Comparison of ENCODE assay signal across 14 cellular contexts in genomic region chr14:99199854-99200653, GRCh38.
DNase-seq lines count a peak whose midpoint lies in the region; ATAC-seq and TF ChIP-seq lines count a peak whose summit lies in the region.
"Had no signal": no experiment of that assay in that cellular context is flagged by ENCODE, and none has a peak within 500 bp of the region (broad histone marks: within the 10 kb centered on the region; RNA-seq: fewer than 3 reads in every experiment).

No MANE protein-coding gene starts in this region.

- intact Hi-C loops in MCF 10A (cut with micrococcal nuclease), result loop anchor here (10.0 kb wide), 1 partner anchor 1065 kb away; no protein-coding TSS in a partner anchor
- intact Hi-C loops in breast epithelium (cut with DNase I; ENCODE audit: low total_unique reads), result no loop called here

- no peak overlapping the region for H3K4me3 Mint-ChIP-seq in MCF 10A (ENCODE audit: unreplicated experiment)
- no peak overlapping the region for H3K4me3 Mint-ChIP-seq in endodermal cell
- H3K4me3 Mint-ChIP-seq in stimulated activated effector memory CD8-positive, alpha-beta T cell treated with anti-CD3 and anti-CD28 coated beads, Interleukin-12 subunit alpha, Interleukin-12 subunit beta, amount 100 ng/mL, for 72 hours, result no peak overlapping the region

- DNase-seq in MCF 10A (ENCODE audit: unreplicated experiment), result peak; percentile 15
- DNase-seq in breast epithelium (ENCODE audit: low spot score in 2 of 2), result no peak
- DNase-seq in SK-MEL-5 (ENCODE audit: low read depth, low spot score), result peak; percentile 13
- no peak for DNase-seq in endodermal cell
- DNase-seq in stimulated activated effector memory CD8-positive, alpha-beta T cell treated with anti-CD3 and anti-CD28 coated beads, Interleukin-12 subunit alpha, Interleukin-12 subunit beta, amount 100 ng/mL, for 72 hours (ENCODE audit: low spot score in 2 of 2), result no peak
- DNase-seq in stimulated activated CD8-positive, alpha-beta memory T cell treated with anti-CD3 and anti-CD28 coated beads, Interleukin-4, amount 100 ng/mL, for 48 hours, result no peak
- no peak for DNase-seq in GM13977 (ENCODE audit: low spot score)
- DNase-seq: activated CD4-positive, alpha-beta T cell treated with anti-CD3 and anti-CD28 coated beads, Interleukin-2, amount 50 U/mL, for 4 hours; foreskin melanocyte; NCI-H2107; RPMI8226 had no signal

- no peaks in the 10 kb centered on the region for H3K4me1 Mint-ChIP-seq in MCF 10A (ENCODE audit: insufficient read depth, unreplicated experiment)
- H3K4me1 Mint-ChIP-seq in endodermal cell, result no peaks in the 10 kb centered on the region
- peaks cover 93% of the 10 kb centered on the region for H3K4me1 Mint-ChIP-seq in stimulated activated effector memory CD8-positive, alpha-beta T cell treated with anti-CD3 and anti-CD28 coated beads, Interleukin-12 subunit alpha, Interleukin-12 subunit beta, amount 100 ng/mL, for 72 hours

- H3K27me3 ChIP-seq in breast epithelium (no peaks in the 10 kb centered on the region), endodermal cell (ENCODE audit: control insufficient read depth, insufficient read depth, low read length, poor library complexity, severe bottlenecking) (no peaks in the 10 kb centered on the region)

- 88 to 93% methylated on average over 10 to 16 of the region's 16 CpGs for WGBS in endodermal cell (ENCODE audit: insufficient coverage in 1 of 2, insufficient read length in 1 of 2), 2 experiments

- H3K36me3 ChIP-seq in breast epithelium, result no peaks in the 10 kb centered on the region
- H3K36me3 ChIP-seq in endodermal cell (ENCODE audit: control insufficient read depth, insufficient read depth, low read length), result peaks cover 12% of the 10 kb centered on the region
- H3K36me3 ChIP-seq: prostate gland had no signal

- H3K27ac ChIP-seq in breast epithelium (no peak overlapping the region), endodermal cell (ENCODE audit: low read depth, low read length) (no peak overlapping the region)
- H3K27ac ChIP-seq: prostate gland had no signal

- ATAC-seq in stimulated activated effector memory CD8-positive, alpha-beta T cell treated with anti-CD3 and anti-CD28 coated beads, Interleukin-12 subunit alpha, Interleukin-12 subunit beta, amount 100 ng/mL, for 72 hours, result no peak
- ATAC-seq in GM18520 (IDR thresholded peaks at IDR 0.05; ENCODE audit: unreplicated experiment), result no peak

- BruUV-seq in MCF 10A (replicated peaks; lab: Mats Ljungman, UMichigan), result no TSS peak

- H3K27ac Mint-ChIP-seq in MCF 10A (ENCODE audit: low read depth, unreplicated experiment) (no peak overlapping the region), endodermal cell (no peak overlapping the region)
- H3K27ac Mint-ChIP-seq in stimulated activated effector memory CD8-positive, alpha-beta T cell treated with anti-CD3 and anti-CD28 coated beads, Interleukin-12 subunit alpha, Interleukin-12 subunit beta, amount 100 ng/mL, for 72 hours, result peak overlapping the region; percentile 98

- POLR2A ChIA-PET in MCF 10A (lab: Yijun Ruan, JAX), result interaction anchor here (0.6 kb wide), 2 partner anchors 506 to 703 kb away, joined by 3 read pairs; no protein-coding TSS in a partner anchor

- H3K9me3 ChIP-seq in breast epithelium, result no peaks in the 10 kb centered on the region
- H3K9me3 ChIP-seq in endodermal cell (ENCODE audit: control insufficient read depth, low read length), result no peaks in the 10 kb centered on the region
- H3K9me3 ChIP-seq: prostate gland had no signal

- CTCF ChIA-PET in MCF 10A (lab: Yijun Ruan, JAX), result interaction anchor here (0.6 to 0.7 kb wide), 4 partner anchors 12 to 1202 kb away, joined by 3 to 5 read pairs (median 4); no protein-coding TSS in a partner anchor

- in situ Hi-C loops in SK-MEL-5 (cut with HindIII; ENCODE audit: low pct_unique_long_range_greater_than_20kb, low sequenced_read_pairs) (no loop called here), GM13977 (cut with MboI; ENCODE audit: low pct_unique_long_range_greater_than_20kb, low sequenced_read_pairs, unreplicated experiment) (no loop called here)

- TF ChIP-seq POLR2A in breast epithelium (IDR thresholded peaks at IDR 0.05), result no peak

- TF ChIP-seq CTCF in MCF 10A (IDR thresholded peaks at IDR 0.05; ENCODE audit: unreplicated experiment), result peak; percentile 15
- no peak for TF ChIP-seq CTCF in breast epithelium (IDR thresholded peaks at IDR 0.05)
- peak; percentile 24 for TF ChIP-seq CTCF in endodermal cell (conservative IDR thresholded peaks at IDR 0.05)
- TF ChIP-seq CTCF in GM13977 (IDR thresholded peaks at IDR 0.05; ENCODE audit: extremely low read depth, insufficient read depth, missing control alignments), result no peak

- H3K36me3 Mint-ChIP-seq in MCF 10A (ENCODE audit: insufficient read depth, unreplicated experiment) (no peaks in the 10 kb centered on the region), endodermal cell (ENCODE audit: low read depth) (no peaks in the 10 kb centered on the region)
- peaks cover 81% of the 10 kb centered on the region for H3K36me3 Mint-ChIP-seq in stimulated activated effector memory CD8-positive, alpha-beta T cell treated with anti-CD3 and anti-CD28 coated beads, Interleukin-12 subunit alpha, Interleukin-12 subunit beta, amount 100 ng/mL, for 72 hours

- H3K9me3 Mint-ChIP-seq in MCF 10A (ENCODE audit: unreplicated experiment), result no peaks in the 10 kb centered on the region
- no peaks in the 10 kb centered on the region for H3K9me3 Mint-ChIP-seq in endodermal cell
- H3K9me3 Mint-ChIP-seq in stimulated activated effector memory CD8-positive, alpha-beta T cell treated with anti-CD3 and anti-CD28 coated beads, Interleukin-12 subunit alpha, Interleukin-12 subunit beta, amount 100 ng/mL, for 72 hours, result no peaks in the 10 kb centered on the region

- no peak overlapping the region for H3K4me3 ChIP-seq in breast epithelium
- no peak overlapping the region for H3K4me3 ChIP-seq in endodermal cell (ENCODE audit: low read length)
- H3K4me3 ChIP-seq: lung, prostate gland had no signal

- H3K4me1 ChIP-seq in breast epithelium (no peaks in the 10 kb centered on the region), endodermal cell (ENCODE audit: control insufficient read depth, insufficient read depth, low read length) (no peaks in the 10 kb centered on the region)

- no peaks in the 10 kb centered on the region for H3K27me3 Mint-ChIP-seq in MCF 10A (ENCODE audit: insufficient read depth, unreplicated experiment)
- H3K27me3 Mint-ChIP-seq in endodermal cell (ENCODE audit: insufficient read depth), result no peaks in the 10 kb centered on the region

- no peak overlapping the region for H3K9ac ChIP-seq in endodermal cell (ENCODE audit: extremely low read depth, low read length, poor library complexity, severe bottlenecking)

Comparison
In these comparisons a context has a peak if more than half of its experiments do, and no peak if none do; other contexts are left out.
1. DNase-seq: peak in MCF 10A (single experiment) and SK-MEL-5 (single experiment); none in breast epithelium (0 of 2), endodermal cell (single experiment), stimulated activated effector memory CD8-positive, alpha-beta T cell treated with anti-CD3 and anti-CD28 coated beads, Interleukin-12 subunit alpha, Interleukin-12 subunit beta, amount 100 ng/mL, for 72 hours (0 of 2), stimulated activated CD8-positive, alpha-beta memory T cell treated with anti-CD3 and anti-CD28 coated beads, Interleukin-4, amount 100 ng/mL, for 48 hours (single experiment) and GM13977 (single experiment).
2. CTCF ChIP-seq: peak in MCF 10A (single experiment) and endodermal cell (single experiment); none in breast epithelium (0 of 3) and GM13977 (single experiment).